ENCODE assay signal across 11 cellular contexts in genomic region chr19:15430526-15431120, GRCh38. TPM values are rescaled to one million over a fixed set of nuclear protein-coding genes. Genes with fewer than 3 reads are reported as not detected.
A peak's percentile ranks its signal among the peaks of the same experiment; 100 is the strongest.
DNase-seq lines count a peak whose midpoint lies in the region; ATAC-seq and TF ChIP-seq lines count a peak whose summit lies in the region.
"Had no signal": no experiment of that assay in that cellular context is flagged by ENCODE, and none has a peak within 500 bp of the region (broad histone marks: within the 10 kb centered on the region; RNA-seq: fewer than 3 reads in every experiment).

No MANE protein-coding gene starts in this region.

- H3K4me1 ChIP-seq in ACC112 (ENCODE audit: control insufficient read depth, insufficient read depth, low read length, unreplicated experiment) (peaks cover 3% of the 10 kb centered on the region), H9 (ENCODE audit: insufficient read depth, low read length) (no peaks in the 10 kb centered on the region; the same call in 1 of the 2 replicates), mesendoderm (ENCODE audit: control insufficient read depth, low read depth, low read length) (peaks cover 5% of the 10 kb centered on the region), foreskin keratinocyte (no peaks in the 10 kb centered on the region), ovary (ENCODE audit: insufficient read depth) (peaks cover 13% of the 10 kb centered on the region)

- H3K4me3 Mint-ChIP-seq in H9 = peak overlapping the region; percentile 98 to 99; a peak in 4 of 5 replicates
- H3K4me3 Mint-ChIP-seq in activated T-helper 2 cell treated with anti-CD3 and anti-CD28 coated beads, Interferon-gamma antibody, Interleukin-2, Interleukin-4, amounts not matched to agents 10 μg/mL and 5 μg/mL and 100 μg/mL, durations not matched to agents 14 hours and 24 hours and 36 hours (ENCODE audit: low read depth) = peak overlapping the region; percentile 97

- no peak overlapping the region for H3K9ac ChIP-seq in H9 (ENCODE audit: extremely low read depth, insufficient read length, low read length)
- H3K9ac ChIP-seq in mesendoderm (ENCODE audit: low read length) = no peak overlapping the region

- H3K79me1 ChIP-seq in H9 (ENCODE audit: insufficient read depth, low read depth, low read length, poor library complexity, severe bottlenecking) (peaks cover 6% of the 10 kb centered on the region), mesendoderm (ENCODE audit: low read length) (peaks cover 17% of the 10 kb centered on the region)

- H2BK5ac ChIP-seq in H9 (ENCODE audit: insufficient read length, low read length) = no peak overlapping the region
- H2BK5ac ChIP-seq in mesendoderm (ENCODE audit: low read length) = no peak overlapping the region

- no peak overlapping the region for H2BK12ac ChIP-seq in H9 (ENCODE audit: insufficient read length, low read depth, low read length)

- H3K9me3 ChIP-seq in H9 (ENCODE audit: control insufficient read depth, low read depth, low read length) = no peaks in the 10 kb centered on the region
- no peaks in the 10 kb centered on the region for H3K9me3 ChIP-seq in ovary
- H3K9me3 ChIP-seq: tibial nerve had no signal

- H3K4me3 ChIP-seq in ACC112 (ENCODE audit: low read depth, low read length) (peak overlapping the region; percentile 83; the same call in 1 of the 2 replicates), mesendoderm (ENCODE audit: low read length) (no peak overlapping the region), ovary (no peak overlapping the region)

- ATAC-seq in foreskin keratinocyte (no peak), GM21381 (IDR thresholded peaks at IDR 0.05; ENCODE audit: unreplicated experiment) (no peak)

- H3K4ac ChIP-seq in H9 (ENCODE audit: low read depth, low read length) (no peak overlapping the region), mesendoderm (ENCODE audit: low read depth, low read length) (no peak overlapping the region)

- no peak overlapping the region for H3K27ac ChIP-seq in ACC112 (ENCODE audit: low read depth, low read length)
- no peak overlapping the region for H3K27ac ChIP-seq in H9 (ENCODE audit: insufficient read length, low read depth, low read length)
- H3K27ac ChIP-seq in mesendoderm (ENCODE audit: low read depth, low read length) = no peak overlapping the region
- no peak overlapping the region for H3K27ac ChIP-seq in foreskin keratinocyte
- H3K27ac ChIP-seq in ovary = no peak overlapping the region
- H3K27ac ChIP-seq: tibial nerve had no signal

- no peak overlapping the region for H2AFZ ChIP-seq in ACC112 (ENCODE audit: low read length, unreplicated experiment)
- H2AFZ ChIP-seq in H9 (ENCODE audit: low read length) = no peak overlapping the region

- H2AK5ac ChIP-seq in H9 (ENCODE audit: insufficient read length, low read length) (no peak overlapping the region), mesendoderm (ENCODE audit: low read length) (no peak overlapping the region)

- no peaks in the 10 kb centered on the region for H3K27me3 Mint-ChIP-seq in H9 (ENCODE audit: low read depth)
- H3K27me3 Mint-ChIP-seq in activated T-helper 2 cell treated with anti-CD3 and anti-CD28 coated beads, Interferon-gamma antibody, Interleukin-2, Interleukin-4, amounts not matched to agents 10 μg/mL and 5 μg/mL and 100 μg/mL, durations not matched to agents 14 hours and 24 hours and 36 hours (ENCODE audit: low read depth) = no peaks in the 10 kb centered on the region

- TF ChIP-seq POLR2A in ovary (IDR thresholded peaks at IDR 0.05) = no peak

- TF ChIP-seq EP300 in ovary (IDR thresholded peaks at IDR 0.05) = no peak

- no peak overlapping the region for H4K91ac ChIP-seq in H9 (ENCODE audit: insufficient read length, low read depth, low read length)

- no peak overlapping the region for H4K5ac ChIP-seq in H9 (ENCODE audit: insufficient read length, low read depth, low read length)
- no peak overlapping the region for H4K5ac ChIP-seq in mesendoderm (ENCODE audit: low read length)

- H2BK15ac ChIP-seq in H9 (ENCODE audit: low read depth, low read length) (no peak overlapping the region), mesendoderm (replicated peaks; ENCODE audit: low read depth) (no peak overlapping the region)

- H3K23ac ChIP-seq in H9 (ENCODE audit: insufficient read length, low read depth, low read length) (no peak overlapping the region), mesendoderm (ENCODE audit: low read length) (peak overlapping the region; percentile 89)

- H3K36me3 ChIP-seq in ACC112 (ENCODE audit: insufficient read depth, low read length) (peaks cover 12% of the 10 kb centered on the region; the same call in 1 of the 2 replicates), mesendoderm (ENCODE audit: control insufficient read depth, insufficient read depth, low read length) (peaks cover 8% of the 10 kb centered on the region), ovary (no peaks in the 10 kb centered on the region)

- H3K56ac ChIP-seq in H9 (ENCODE audit: insufficient read length, low read depth, low read length) (no peak overlapping the region), mesendoderm (ENCODE audit: low read length) (peak overlapping the region; percentile 15)

- H4K8ac ChIP-seq in H9 (replicated peaks; ENCODE audit: insufficient read length, low read depth, low read length) (no peak overlapping the region), mesendoderm (ENCODE audit: low read depth, low read length) (no peak overlapping the region)

- H2BK120ac ChIP-seq in H9 (ENCODE audit: low read depth, low read length, poor library complexity, severe bottlenecking) (no peak overlapping the region), mesendoderm (ENCODE audit: low read depth, low read length) (no peak overlapping the region)

- H3K79me2 ChIP-seq in ACC112 (ENCODE audit: control insufficient read depth, insufficient read depth, low read length, unreplicated experiment) (peaks cover 36% of the 10 kb centered on the region), H9 (ENCODE audit: insufficient read depth, low read length) (peaks cover 4% of the 10 kb centered on the region; the same call in 1 of the 2 replicates), mesendoderm (ENCODE audit: control insufficient read depth, insufficient read depth, low read length) (peaks cover 25% of the 10 kb centered on the region)

- TF ChIP-seq CTCF in H9 (conservative IDR thresholded peaks at IDR 0.05) = no peak
- TF ChIP-seq CTCF in foreskin keratinocyte (conservative IDR thresholded peaks at IDR 0.05) = no peak
- no peak for TF ChIP-seq CTCF in ovary (IDR thresholded peaks at IDR 0.05)

- no peak overlapping the region for H3K14ac ChIP-seq in H9 (ENCODE audit: insufficient read depth, low read length)

- H4K20me1 ChIP-seq in H9 (ENCODE audit: control insufficient read depth, insufficient read depth, insufficient read length) = no peaks in the 10 kb centered on the region

- no CpG with 5 or more reads among the region's 10 CpGs for whole genome bisulfite sequencing in H9 (ENCODE audit: extremely low coverage, insufficient read length, low lambda C conversion rate)
- no CpG with 5 or more reads among the region's 10 CpGs for WGBS in mesendoderm (ENCODE audit: extremely low coverage, insufficient coverage, low lambda C conversion rate)
- WGBS in ovary, 3 donors = 77 to 80% (median 78%) methylated on average over 9 to 10 of the region's 10 CpGs

- H3K9me3 Mint-ChIP-seq in H9 = no peaks in the 10 kb centered on the region; a peak in 1 of 5 replicates
- H3K9me3 Mint-ChIP-seq in activated T-helper 2 cell treated with anti-CD3 and anti-CD28 coated beads, Interferon-gamma antibody, Interleukin-2, Interleukin-4, amounts not matched to agents 10 μg/mL and 5 μg/mL and 100 μg/mL, durations not matched to agents 14 hours and 24 hours and 36 hours = no peaks in the 10 kb centered on the region

- intact Hi-C loops in activated T-helper 2 cell treated with anti-CD3 and anti-CD28 coated beads, Interferon-gamma antibody, Interleukin-2, Interleukin-4, amounts not matched to agents 10 μg/mL and 5 μg/mL and 100 μg/mL, durations not matched to agents 14 hours and 24 hours and 36 hours (cut with micrococcal nuclease) = no loop called here
- intact Hi-C loops in ovary (cut with DNase I) = loop anchor here in 1 of 4 donors (10.0 kb wide), 1 partner anchor 56 kb away; the partner anchor contains the start of gene AKAP8

- peaks cover 15% of the 10 kb centered on the region for H3K23me2 ChIP-seq in H9 (ENCODE audit: insufficient read length, low read depth, low read length, poor library complexity, severe bottlenecking)

- H3K18ac ChIP-seq in H9 (ENCODE audit: insufficient read length, low read depth, low read length) = no peak overlapping the region
- H3K18ac ChIP-seq in mesendoderm (ENCODE audit: low read length) = no peak overlapping the region

- H3T11ph ChIP-seq in H9 (ENCODE audit: low read length) = no peak overlapping the region

- peaks cover 20 to 22% of the 10 kb centered on the region in 2 experiments for H3K4me1 Mint-ChIP-seq in H9
- H3K4me1 Mint-ChIP-seq in activated T-helper 2 cell treated with anti-CD3 and anti-CD28 coated beads, Interferon-gamma antibody, Interleukin-2, Interleukin-4, amounts not matched to agents 10 μg/mL and 5 μg/mL and 100 μg/mL, durations not matched to agents 14 hours and 24 hours and 36 hours (ENCODE audit: low read depth) = peaks cover 21% of the 10 kb centered on the region

- no peak overlapping the region for H2BK20ac ChIP-seq in H9 (ENCODE audit: low read depth, low read length, poor library complexity, severe bottlenecking)

- H3K4me2 ChIP-seq in H9 (ENCODE audit: insufficient read depth, insufficient read length, low read length) = no peak overlapping the region
- H3K4me2 ChIP-seq in mesendoderm (ENCODE audit: low read length) = no peak overlapping the region

- peak overlapping the region in 1 of 3 experiments; percentile 42; a peak in 1 of 7 replicates for H3K27ac Mint-ChIP-seq in H9
- peak overlapping the region; percentile 9 for H3K27ac Mint-ChIP-seq in activated T-helper 2 cell treated with anti-CD3 and anti-CD28 coated beads, Interferon-gamma antibody, Interleukin-2, Interleukin-4, amounts not matched to agents 10 μg/mL and 5 μg/mL and 100 μg/mL, durations not matched to agents 14 hours and 24 hours and 36 hours

- H3K36me3 Mint-ChIP-seq in H9 (ENCODE audit: insufficient read depth in 1 of 3, low read depth in 3 of 3) = peaks cover 20 to 26% (median 21%) of the 10 kb centered on the region in 3 experiments
- H3K36me3 Mint-ChIP-seq in activated T-helper 2 cell treated with anti-CD3 and anti-CD28 coated beads, Interferon-gamma antibody, Interleukin-2, Interleukin-4, amounts not matched to agents 10 μg/mL and 5 μg/mL and 100 μg/mL, durations not matched to agents 14 hours and 24 hours and 36 hours (ENCODE audit: low read depth) = peaks cover 35% of the 10 kb centered on the region

- H3K27me3 ChIP-seq in ACC112 (ENCODE audit: insufficient read depth, low read length) = no peaks in the 10 kb centered on the region
- no peaks in the 10 kb centered on the region for H3K27me3 ChIP-seq in H9 (ENCODE audit: insufficient read depth, low read length)
- no peaks in the 10 kb centered on the region for H3K27me3 ChIP-seq in mesendoderm (ENCODE audit: insufficient read depth, low read length, poor library complexity)
- no peaks in the 10 kb centered on the region for H3K27me3 ChIP-seq in foreskin keratinocyte
- H3K27me3 ChIP-seq in ovary = no peaks in the 10 kb centered on the region
- H3K27me3 ChIP-seq: tibial nerve had no signal

- DNase-seq in H9 (no peak), mesendoderm (no peak), kidney tubule cell (ENCODE audit: low spot score) (no peak), foreskin keratinocyte (no peak), ovary (no peak)
- DNase-seq in activated T-helper 2 cell treated with anti-CD3 and anti-CD28 coated beads, Interferon-gamma antibody, Interleukin-2, Interleukin-4, amounts not matched to agents 10 μg/mL and 5 μg/mL and 100 μg/mL, durations not matched to agents 14 hours and 24 hours and 36 hours (ENCODE audit: low spot score) = no peak
- DNase-seq: KBM-7 had no signal

RNA-seq across cellular contexts. Expression of gene AKAP8L, which starts 11.8 kb away (rescaled TPM):
- 110 and 123 TPM in 2 replicates for total RNA-seq in H9 (2021)
- 76.6 and 87.4 TPM in 2 replicates for total RNA-seq in activated T-helper 2 cell treated with anti-CD3 and anti-CD28 coated beads, Interferon-gamma antibody, Interleukin-2, Interleukin-4, amounts not matched to agents 10 μg/mL and 5 μg/mL and 100 μg/mL, durations not matched to agents 14 hours and 24 hours and 36 hours
- 53.6 TPM for polyA plus RNA-seq in mesendoderm (2013, experiment 1 of 2)
- polyA plus RNA-seq in mesendoderm (2013, experiment 2 of 2) = 52.1 TPM
- total RNA-seq in foreskin keratinocyte = 42.7 and 43.1 TPM in 2 replicates
- 32.4 and 35.7 TPM in 2 replicates for polyA plus RNA-seq in foreskin keratinocyte
- 100 to 1,000 TPM in 3 of 7 donors, 10 to 100 TPM in 4; 85.9 to 121 (median 93.2) TPM for total RNA-seq in ovary
- polyA plus RNA-seq in ovary = 10 to 100 TPM; 70.3 to 78.5 TPM

RNA-seq across cellular contexts. Expression of gene WIZ, which starts 19.1 kb away (rescaled TPM):
- total RNA-seq in H9 (2021) (33.3 and 33.6 TPM in 2 replicates), foreskin keratinocyte (16.7 TPM in 2 replicates), ovary (10 to 100 TPM; 21.0 to 46.5 (median 41.7) TPM)
- 30.1 and 30.4 TPM in 2 replicates for total RNA-seq in activated T-helper 2 cell treated with anti-CD3 and anti-CD28 coated beads, Interferon-gamma antibody, Interleukin-2, Interleukin-4, amounts not matched to agents 10 μg/mL and 5 μg/mL and 100 μg/mL, durations not matched to agents 14 hours and 24 hours and 36 hours
- polyA plus RNA-seq in mesendoderm (2013, experiment 1 of 2) = 33.1 TPM
- 32.1 TPM for polyA plus RNA-seq in mesendoderm (2013, experiment 2 of 2)
- polyA plus RNA-seq in foreskin keratinocyte (21.9 and 22.2 TPM in 2 replicates), ovary (10 to 100 TPM in 1 of 2 donors, 1 to 10 TPM in 1; 4.8 to 24.7 TPM)

RNA-seq across cellular contexts. Expression of gene RASAL3, which starts 33.7 kb away (rescaled TPM):
- 0.26 and 1.9 TPM in 2 replicates for total RNA-seq in H9 (2021)
- 107 TPM in 2 replicates for total RNA-seq in activated T-helper 2 cell treated with anti-CD3 and anti-CD28 coated beads, Interferon-gamma antibody, Interleukin-2, Interleukin-4, amounts not matched to agents 10 μg/mL and 5 μg/mL and 100 μg/mL, durations not matched to agents 14 hours and 24 hours and 36 hours
- 0.13 TPM for polyA plus RNA-seq in mesendoderm (2013, experiment 1 of 2)
- polyA plus RNA-seq in mesendoderm (2013, experiment 2 of 2) = 0.20 TPM
- total RNA-seq in foreskin keratinocyte = not detected in 2 replicates
- polyA plus RNA-seq in foreskin keratinocyte = not detected in 2 replicates
- total RNA-seq in ovary = 1 to 10 TPM in 5 of 7 donors, under 1 TPM in 2; 0.61 to 2.6 (median 1.4) TPM
- 1 to 10 TPM in 1 of 2 donors, under 1 TPM in 1; 0.63 to 1.5 TPM for polyA plus RNA-seq in ovary
- total RNA-seq: kidney epithelial cell had no signal

RNA-seq across cellular contexts. Expression of gene PGLYRP2, which starts 48.7 kb away (rescaled TPM):
- total RNA-seq in H9 (2021) = not detected in 2 replicates
- not detected in 2 replicates for total RNA-seq in activated T-helper 2 cell treated with anti-CD3 and anti-CD28 coated beads, Interferon-gamma antibody, Interleukin-2, Interleukin-4, amounts not matched to agents 10 μg/mL and 5 μg/mL and 100 μg/mL, durations not matched to agents 14 hours and 24 hours and 36 hours
- polyA plus RNA-seq in mesendoderm (2013, experiment 1 of 2) = not detected
- polyA plus RNA-seq in mesendoderm (2013, experiment 2 of 2) = not detected
- total RNA-seq in foreskin keratinocyte = not detected in 2 replicates
- not detected in 2 replicates for polyA plus RNA-seq in foreskin keratinocyte
- under 1 TPM in 1 of 7 donors, not detected in 6; 0.28 TPM for total RNA-seq in ovary
- not detected for polyA plus RNA-seq in ovary
- total RNA-seq: kidney epithelial cell, tibial nerve had no signal

RNA-seq across cellular contexts. Expression of gene AKAP8, which starts 51.0 kb away (rescaled TPM):
- total RNA-seq in H9 (2021) (59.1 and 59.5 TPM in 2 replicates), foreskin keratinocyte (20.8 and 23.4 TPM in 2 replicates), ovary (10 to 100 TPM; 19.1 to 53.3 (median 46.4) TPM)
- 56.0 and 62.1 TPM in 2 replicates for total RNA-seq in activated T-helper 2 cell treated with anti-CD3 and anti-CD28 coated beads, Interferon-gamma antibody, Interleukin-2, Interleukin-4, amounts not matched to agents 10 μg/mL and 5 μg/mL and 100 μg/mL, durations not matched to agents 14 hours and 24 hours and 36 hours
- polyA plus RNA-seq in mesendoderm (2013, experiment 1 of 2) = 27.7 TPM
- 27.0 TPM for polyA plus RNA-seq in mesendoderm (2013, experiment 2 of 2)
- polyA plus RNA-seq in foreskin keratinocyte (11.2 and 11.9 TPM in 2 replicates), ovary (10 to 100 TPM; 13.6 to 21.6 TPM)

Comparison
In these comparisons a context has a peak if more than half of its experiments do, and no peak if none do; other contexts are left out.
1. RNA of gene RASAL3, which starts 33.7 kb away (total RNA-seq): 107 TPM in activated T-helper 2 cell treated with anti-CD3 and anti-CD28 coated beads, Interferon-gamma antibody, Interleukin-2, Interleukin-4, amounts not matched to agents 10 μg/mL and 5 μg/mL and 100 μg/mL, durations not matched to agents 14 hours and 24 hours and 36 hours; 0.26 to 1.9 TPM in H9, 0.61 to 2.6 TPM in ovary and not detected in foreskin keratinocyte; every median in the first group is over 10 times any median in the second.